13 cellular contexts compared by ENCODE assay signal in genomic region chr1:90836345-90836679, GRCh38.
A peak's percentile ranks its signal among the peaks of the same experiment; 100 is the strongest.
DNase-seq lines count a peak whose midpoint lies in the region; ATAC-seq and TF ChIP-seq lines count a peak whose summit lies in the region.
"Had no signal": no experiment of that assay in that cellular context is flagged by ENCODE, and none has a peak within 500 bp of the region (broad histone marks: within the 10 kb centered on the region; RNA-seq: fewer than 3 reads in every experiment).

No MANE protein-coding gene starts in this region.

- H3K27me3 Mint-ChIP-seq in stimulated activated naive CD8-positive, alpha-beta T cell treated with anti-CD3 and anti-CD28 coated beads, Interleukin-15, Interleukin-2, amounts not matched to agents 100 ng/mL and 50 ng/mL, for 24 hours, result peaks cover 89% of the 10 kb centered on the region
- H3K27me3 Mint-ChIP-seq in glutamatergic neuron (ENCODE audit: unreplicated experiment), result peaks cover 15% of the 10 kb centered on the region

- no peak overlapping the region for H3K4me2 ChIP-seq in neuronal stem cell (ENCODE audit: insufficient read depth, low read length, poor library complexity, severe bottlenecking)

- H3K9me3 Mint-ChIP-seq in stimulated activated naive CD8-positive, alpha-beta T cell treated with anti-CD3 and anti-CD28 coated beads, Interleukin-15, Interleukin-2, amounts not matched to agents 100 ng/mL and 50 ng/mL, for 24 hours, result no peaks in the 10 kb centered on the region
- no peaks in the 10 kb centered on the region for H3K9me3 Mint-ChIP-seq in glutamatergic neuron (ENCODE audit: unreplicated experiment)

- no peak overlapping the region for H2AK5ac ChIP-seq in neuronal stem cell (ENCODE audit: low read depth, low read length)

- H4K8ac ChIP-seq in neuronal stem cell (ENCODE audit: low read depth, low read length), result no peak overlapping the region

- ATAC-seq in stimulated activated naive CD8-positive, alpha-beta T cell treated with anti-CD3 and anti-CD28 coated beads, Interleukin-15, Interleukin-2, amounts not matched to agents 100 U/mL and 50 U/mL, for 24 hours, result no peak
- ATAC-seq in aorta (ENCODE audit: low FRiP score), result peak; percentile 23
- ATAC-seq: HCT116 had no signal

- no peak for DNase-seq in stimulated activated naive CD8-positive, alpha-beta T cell treated with anti-CD3 and anti-CD28 coated beads, Interleukin-15, Interleukin-2, amounts not matched to agents 100 U/mL and 50 U/mL, for 24 hours
- no peak for DNase-seq in glutamatergic neuron
- DNase-seq in neuronal stem cell (ENCODE audit: low spot score), result no peak
- no peak for DNase-seq in aorta
- no peak for DNase-seq in BE2C
- no peak for DNase-seq in RWPE1 (ENCODE audit: low spot score)
- DNase-seq in SHP77 (lab: John Stamatoyannopoulos, UW), result no peak
- DNase-seq: AML-193; central memory CD4-positive, alpha-beta T cell; NCI-H526 treated with DMSO at 0.1 percent for 48 hours had no signal

- H3K4me1 ChIP-seq in neuronal stem cell (ENCODE audit: control insufficient read depth in 2 of 2, insufficient read depth in 1 of 2, low read depth in 1 of 2, low read length in 2 of 2) (peaks cover under 1 to 12% of the 10 kb centered on the region in 2 donors), aorta (ENCODE audit: control insufficient read depth in 1 of 2, insufficient read depth in 2 of 2, low read length in 2 of 2) (no peaks in the 10 kb centered on the region), BE2C (no peaks in the 10 kb centered on the region)

- no peak overlapping the region for H3K18ac ChIP-seq in neuronal stem cell (ENCODE audit: low read length)

- no peak for TF ChIP-seq CTCF in glutamatergic neuron (IDR thresholded peaks at IDR 0.05; ENCODE audit: partially characterized antibody, unreplicated experiment)
- no peak for TF ChIP-seq CTCF in BE2C (IDR thresholded peaks at IDR 0.05; ENCODE audit: low read depth, low read length)
- no peak for TF ChIP-seq CTCF in RWPE1 (conservative IDR thresholded peaks at IDR 0.05; ENCODE audit: low read depth)

- peaks cover 6% of the 10 kb centered on the region for H3K36me3 Mint-ChIP-seq in stimulated activated naive CD8-positive, alpha-beta T cell treated with anti-CD3 and anti-CD28 coated beads, Interleukin-15, Interleukin-2, amounts not matched to agents 100 ng/mL and 50 ng/mL, for 24 hours (ENCODE audit: low read depth)
- H3K36me3 Mint-ChIP-seq in glutamatergic neuron (ENCODE audit: unreplicated experiment), result peaks cover 3% of the 10 kb centered on the region

- no peak overlapping the region for H4K91ac ChIP-seq in neuronal stem cell (ENCODE audit: low read depth, low read length, poor library complexity)

- no peaks in the 10 kb centered on the region for H3K79me1 ChIP-seq in neuronal stem cell (ENCODE audit: low read depth, low read length)

- H3K23ac ChIP-seq in neuronal stem cell (ENCODE audit: low read depth, low read length, poor library complexity), result no peak overlapping the region

- H2AFZ ChIP-seq in neuronal stem cell (ENCODE audit: low read length), result no peak overlapping the region

- no peak overlapping the region for H2BK15ac ChIP-seq in neuronal stem cell (ENCODE audit: low read length)

- intact Hi-C loops in aorta (cut with DNase I), result no loop called here

- H3K27ac ChIP-seq in neuronal stem cell (replicated peaks; ENCODE audit: low read length) (no peak overlapping the region), aorta (ENCODE audit: low read depth in 1 of 2, low read length in 2 of 2) (no peak overlapping the region), RWPE1 (no peak overlapping the region)
- H3K27ac ChIP-seq: neutrophil had no signal

- H3K27ac Mint-ChIP-seq in stimulated activated naive CD8-positive, alpha-beta T cell treated with anti-CD3 and anti-CD28 coated beads, Interleukin-15, Interleukin-2, amounts not matched to agents 100 ng/mL and 50 ng/mL, for 24 hours, result no peak overlapping the region
- no peak overlapping the region for H3K27ac Mint-ChIP-seq in glutamatergic neuron (ENCODE audit: unreplicated experiment)

- H3K4me1 Mint-ChIP-seq in stimulated activated naive CD8-positive, alpha-beta T cell treated with anti-CD3 and anti-CD28 coated beads, Interleukin-15, Interleukin-2, amounts not matched to agents 100 ng/mL and 50 ng/mL, for 24 hours (ENCODE audit: low read depth), result peaks cover 25% of the 10 kb centered on the region
- H3K4me1 Mint-ChIP-seq in glutamatergic neuron (ENCODE audit: low read depth, unreplicated experiment), result peaks cover 16% of the 10 kb centered on the region

- H3K4ac ChIP-seq in neuronal stem cell (ENCODE audit: low read length), result no peak overlapping the region

- H3K27me3 ChIP-seq in neuronal stem cell (ENCODE audit: control insufficient read depth in 3 of 3, insufficient read depth in 3 of 3, low read depth in 1 of 3, low read length in 3 of 3), result peaks cover 31 to 92% (median 61%) of the 10 kb centered on the region in 3 experiments
- peaks cover 0 to 6% of the 10 kb centered on the region in 2 donors for H3K27me3 ChIP-seq in aorta (ENCODE audit: control insufficient read depth in 1 of 2, insufficient read depth in 2 of 2, low read length in 1 of 2)
- H3K27me3 ChIP-seq in BE2C, result peaks cover 40% of the 10 kb centered on the region

- no peak overlapping the region for H2BK120ac ChIP-seq in neuronal stem cell (ENCODE audit: low read depth, low read length)

- peak overlapping the region; percentile 63 for H3K4me3 Mint-ChIP-seq in stimulated activated naive CD8-positive, alpha-beta T cell treated with anti-CD3 and anti-CD28 coated beads, Interleukin-15, Interleukin-2, amounts not matched to agents 100 ng/mL and 50 ng/mL, for 24 hours
- H3K4me3 Mint-ChIP-seq in glutamatergic neuron (ENCODE audit: unreplicated experiment), result peak overlapping the region; percentile 40

- H3K36me3 ChIP-seq in neuronal stem cell (replicated peaks in 1 of 2; ENCODE audit: control insufficient read depth in 2 of 2, insufficient read depth in 2 of 2, low read length in 2 of 2) (no peaks in the 10 kb centered on the region), aorta (ENCODE audit: control insufficient read depth in 1 of 2, insufficient read depth in 2 of 2, low read length in 1 of 2) (no peaks in the 10 kb centered on the region), BE2C (no peaks in the 10 kb centered on the region)
- H3K36me3 ChIP-seq: neutrophil had no signal

- POLR2A ChIA-PET in RWPE1 (lab: Yijun Ruan, JAX; ENCODE audit: low non-redundant PET), result no interaction called here

- CTCF ChIA-PET in RWPE1 (lab: Yijun Ruan, JAX), result no interaction called here

- peak overlapping the region; percentile 5 for H3K9ac ChIP-seq in neuronal stem cell (ENCODE audit: low read depth, low read length, poor library complexity)

- no peak overlapping the region for H2BK5ac ChIP-seq in neuronal stem cell (ENCODE audit: low read length)

- peaks cover 0 to 2% of the 10 kb centered on the region in 2 donors for H3K9me3 ChIP-seq in neuronal stem cell (replicated peaks in 1 of 2; ENCODE audit: control insufficient read depth in 2 of 2, insufficient read depth in 1 of 2, low read depth in 1 of 2, low read length in 2 of 2)
- H3K9me3 ChIP-seq in aorta (ENCODE audit: control insufficient read depth, low read length), result peaks cover 3% of the 10 kb centered on the region
- no peaks in the 10 kb centered on the region for H3K9me3 ChIP-seq in BE2C
- H3K9me3 ChIP-seq: neutrophil had no signal

- H3K14ac ChIP-seq in neuronal stem cell (ENCODE audit: low read length), result no peak overlapping the region

- no peak overlapping the region for H3K4me3 ChIP-seq in neuronal stem cell (ENCODE audit: low read length in 2 of 2)
- peak overlapping the region; percentile 0 to 19 for H3K4me3 ChIP-seq in aorta (ENCODE audit: low read length in 2 of 2)
- H3K4me3 ChIP-seq in BE2C (ENCODE audit: low read depth, low read length), result no peak overlapping the region

- H2BK12ac ChIP-seq in neuronal stem cell (ENCODE audit: low read length), result no peak overlapping the region

- WGBS in neuronal stem cell (ENCODE audit: extremely low coverage in 2 of 2, insufficient read length in 2 of 2, insufficient replicate concordance in 1 of 2), 2 donors, result no CpG with 5 or more reads among the region's 8 CpGs
- 21 to 28% methylated on average over 8 of the region's 8 CpGs for WGBS in aorta, 2 donors

Comparison
In these comparisons a context has a peak if more than half of its experiments do, and no peak if none do; other contexts are left out.
1. H3K4me3 ChIP-seq: peak in aorta (2 of 2); none in neuronal stem cell (0 of 2) and BE2C (single experiment).